ENCODE assay signal across 10 cellular contexts in genomic region chr19:2469102-2469914, GRCh38. TPM values are rescaled to one million over a fixed set of nuclear protein-coding genes. Genes with fewer than 3 reads are reported as not detected.
DNase-seq lines count a peak whose midpoint lies in the region; ATAC-seq and TF ChIP-seq lines count a peak whose summit lies in the region.
"Had no signal": no experiment of that assay in that cellular context is flagged by ENCODE, and none has a peak within 500 bp of the region (broad histone marks: within the 10 kb centered on the region; RNA-seq: fewer than 3 reads in every experiment).

No MANE protein-coding gene starts in this region.

- no peak for TF ChIP-seq CTCF in CD8-positive, alpha-beta T cell (IDR thresholded peaks at IDR 0.05)
- TF ChIP-seq CTCF in left lung (IDR thresholded peaks at IDR 0.05) (no peak), prostate gland (IDR thresholded peaks at IDR 0.05) (no peak), thyroid gland (IDR thresholded peaks at IDR 0.05) (no peak)

- POLR2A ChIA-PET in CD8-positive, alpha-beta T cell (lab: Charles Lee) = interaction anchor here (0.6 kb wide), 1 partner anchor 127 kb away, joined by 6 read pairs; no protein-coding TSS in a partner anchor

- no peaks in the 10 kb centered on the region for H3K36me3 Mint-ChIP-seq in CD8-positive, alpha-beta T cell
- no peaks in the 10 kb centered on the region for H3K36me3 Mint-ChIP-seq in activated T-cell treated with anti-CD3 and anti-CD28 coated beads, Interleukin-2, amount 50 U/mL, for 4 hours (ENCODE audit: insufficient read depth)
- H3K36me3 Mint-ChIP-seq: naive B cell had no signal

- peak; percentile 26 for ATAC-seq in CD8-positive, alpha-beta T cell
- ATAC-seq in activated T-cell treated with anti-CD3 and anti-CD28 coated beads, Interleukin-2, amount 50 U/mL, for 4 hours = peak; percentile 83 to 87
- ATAC-seq in left lung (peak; percentile 69), HG03135 (IDR thresholded peaks at IDR 0.05; ENCODE audit: unreplicated experiment) (no peak)

- DNase-seq in CD8-positive, alpha-beta T cell = peak in 2 of 7 experiments; percentile 41 to 46
- DNase-seq in HS-5 (ENCODE audit: low read depth) (peak; percentile 80), left lung (no peak), prostate gland (ENCODE audit: low spot score) (no peak), retina (no peak), thyroid gland (no peak)
- DNase-seq in activated T-cell treated with anti-CD3 and anti-CD28 coated beads, Interleukin-2, amount 50 U/mL, for 4 hours = no peak
- DNase-seq: naive B cell, NCI-H187 had no signal

- TF ChIP-seq POLR2A in prostate gland (IDR thresholded peaks at IDR 0.05) (no peak), thyroid gland (IDR thresholded peaks at IDR 0.05) (no peak)

- CTCF ChIA-PET in CD8-positive, alpha-beta T cell (lab: Charles Lee) = interaction anchor here (1.4 to 22.0 kb wide), 3 partner anchors 110 to 178 kb away, joined by 3 to 380 read pairs (median 4); no protein-coding TSS in a partner anchor

- WGBS in prostate gland = 55% methylated on average over 23 of the region's 23 CpGs
- WGBS in thyroid gland, 2 donors = 60 to 62% methylated on average over 19 to 23 of the region's 23 CpGs

- no peaks in the 10 kb centered on the region for H3K9me3 Mint-ChIP-seq in CD8-positive, alpha-beta T cell
- H3K9me3 Mint-ChIP-seq in activated T-cell treated with anti-CD3 and anti-CD28 coated beads, Interleukin-2, amount 50 U/mL, for 4 hours = no peaks in the 10 kb centered on the region
- H3K9me3 Mint-ChIP-seq: naive B cell had no signal

- no peaks in the 10 kb centered on the region for H3K27me3 Mint-ChIP-seq in CD8-positive, alpha-beta T cell (ENCODE audit: low read depth)
- no peaks in the 10 kb centered on the region for H3K27me3 Mint-ChIP-seq in activated T-cell treated with anti-CD3 and anti-CD28 coated beads, Interleukin-2, amount 50 U/mL, for 4 hours (ENCODE audit: low read depth)
- H3K27me3 Mint-ChIP-seq: naive B cell had no signal

- no peaks in the 10 kb centered on the region for H3K36me3 ChIP-seq in CD8-positive, alpha-beta T cell (ENCODE audit: insufficient read depth, low read length)
- H3K36me3 ChIP-seq in left lung = no peaks in the 10 kb centered on the region
- no peaks in the 10 kb centered on the region for H3K36me3 ChIP-seq in prostate gland
- no peaks in the 10 kb centered on the region for H3K36me3 ChIP-seq in thyroid gland

- intact Hi-C loops in CD8-positive, alpha-beta T cell (cut with DNase I, micrococcal nuclease) = no loop called here
- intact Hi-C loops in left lung (cut with DNase I) = no loop called here
- intact Hi-C loops in prostate gland (cut with DNase I) = no loop called here
- intact Hi-C loops in thyroid gland (cut with DNase I) = loop anchor here (10.0 kb wide), 1 partner anchor 285 kb away; no protein-coding TSS in a partner anchor

- H3K27me3 ChIP-seq in CD8-positive, alpha-beta T cell (ENCODE audit: insufficient read depth, low read length) = no peaks in the 10 kb centered on the region
- H3K27me3 ChIP-seq in left lung (no peaks in the 10 kb centered on the region), prostate gland (replicated peaks; ENCODE audit: insufficient read depth) (no peaks in the 10 kb centered on the region), thyroid gland (no peaks in the 10 kb centered on the region)

- H3K4me3 ChIP-seq in CD8-positive, alpha-beta T cell (ENCODE audit: low read depth, low read length) = no peak overlapping the region
- H3K4me3 ChIP-seq in left lung = no peak overlapping the region
- H3K4me3 ChIP-seq in prostate gland = no peak overlapping the region
- H3K4me3 ChIP-seq in thyroid gland (replicated peaks in 1 of 3) = no peak overlapping the region

- no peaks in the 10 kb centered on the region for H3K9me3 ChIP-seq in CD8-positive, alpha-beta T cell (ENCODE audit: low read length)
- H3K9me3 ChIP-seq in left lung (no peaks in the 10 kb centered on the region), prostate gland (no peaks in the 10 kb centered on the region), thyroid gland (no peaks in the 10 kb centered on the region)

- H3K4me1 Mint-ChIP-seq in CD8-positive, alpha-beta T cell (ENCODE audit: low read depth) = peaks cover 9% of the 10 kb centered on the region
- peaks cover 7% of the 10 kb centered on the region for H3K4me1 Mint-ChIP-seq in activated T-cell treated with anti-CD3 and anti-CD28 coated beads, Interleukin-2, amount 50 U/mL, for 4 hours (ENCODE audit: low read depth)

- H3K4me1 ChIP-seq in CD8-positive, alpha-beta T cell (ENCODE audit: insufficient read depth, low read length) = no peaks in the 10 kb centered on the region
- H3K4me1 ChIP-seq in left lung (peaks cover 0 to 7% of the 10 kb centered on the region in 2 donors), prostate gland (replicated peaks) (no peaks in the 10 kb centered on the region), thyroid gland (no peaks in the 10 kb centered on the region)

- H3K27ac Mint-ChIP-seq in CD8-positive, alpha-beta T cell = peak overlapping the region; percentile 27
- H3K27ac Mint-ChIP-seq: naive B cell had no signal

- no peak overlapping the region for H3K27ac ChIP-seq in CD8-positive, alpha-beta T cell (ENCODE audit: low read depth, low read length)
- H3K27ac ChIP-seq in left lung = no peak overlapping the region
- no peak overlapping the region for H3K27ac ChIP-seq in prostate gland
- no peak overlapping the region for H3K27ac ChIP-seq in thyroid gland

- H3K4me3 Mint-ChIP-seq in CD8-positive, alpha-beta T cell = no peak overlapping the region
- no peak overlapping the region for H3K4me3 Mint-ChIP-seq in activated T-cell treated with anti-CD3 and anti-CD28 coated beads, Interleukin-2, amount 50 U/mL, for 4 hours

RNA-seq across cellular contexts. Expression of gene GADD45B, which starts 6.6 kb away (rescaled TPM):
- total RNA-seq in CD8-positive, alpha-beta T cell = 100 to 1,000 TPM; 441 to 446 TPM
- 10 to 100 TPM; 67.4 to 75.5 (median 72.8) TPM for total RNA-seq in activated T-cell treated with anti-CD3 and anti-CD28 coated beads, Interleukin-2, amount 50 U/mL, for 4 hours
- total RNA-seq in left lung = 10 to 100 TPM; 54.0 to 73.5 TPM
- total RNA-seq in prostate gland = 10 to 100 TPM; 90.7 to 94.6 TPM
- 100 to 1,000 TPM; 148 to 250 (median 195) TPM for total RNA-seq in thyroid gland

RNA-seq across cellular contexts. Expression of gene LMNB2, which starts 12.5 kb away (rescaled TPM):
- 10 to 100 TPM; 13.5 to 15.9 TPM for total RNA-seq in CD8-positive, alpha-beta T cell
- total RNA-seq in activated T-cell treated with anti-CD3 and anti-CD28 coated beads, Interleukin-2, amount 50 U/mL, for 4 hours = 10 to 100 TPM; 90.9 to 98.3 (median 92.0) TPM
- total RNA-seq in left lung (10 to 100 TPM; 35.1 to 40.5 TPM), prostate gland (10 to 100 TPM; 28.5 to 39.1 TPM), thyroid gland (10 to 100 TPM; 14.4 to 34.6 (median 27.6) TPM)

RNA-seq across cellular contexts. Expression of gene TIMM13, which starts 41.9 kb away (rescaled TPM):
- 10 to 100 TPM; 21.5 to 24.4 TPM for total RNA-seq in CD8-positive, alpha-beta T cell
- total RNA-seq in activated T-cell treated with anti-CD3 and anti-CD28 coated beads, Interleukin-2, amount 50 U/mL, for 4 hours = 100 to 1,000 TPM; 273 to 326 (median 286) TPM
- 10 to 100 TPM; 69.1 to 98.0 TPM for total RNA-seq in left lung
- 10 to 100 TPM; 52.0 to 52.3 TPM for total RNA-seq in prostate gland
- 10 to 100 TPM; 27.4 to 52.9 (median 45.0) TPM for total RNA-seq in thyroid gland
